Comparison of ENCODE assay signal across 8 cellular contexts in genomic region chr5:113330533-113331200, GRCh38.
DNase-seq lines count a peak whose midpoint lies in the region; ATAC-seq, FAIRE-seq and TF ChIP-seq lines count a peak whose summit lies in the region.

No MANE protein-coding gene starts in this region.

- peak; percentile 80 to 83 for TF ChIP-seq RAD21 in liver (IDR thresholded peaks at IDR 0.05)

- H3K9me3 ChIP-seq in liver (ENCODE audit: control insufficient read depth in 4 of 4, low read length in 3 of 4) = no peaks in the 10 kb centered on the region

- WGBS in liver = 7% methylated on average over 4 of the region's 4 CpGs

- DNase-seq in GM10266 (ENCODE audit: extremely low spot score) (peak; percentile 34), NCI-H526 treated with DMSO at 0.1 percent for 48 hours (lab: John Stamatoyannopoulos, UW) (peak; percentile 8), bronchial epithelial cell (ENCODE audit: low read depth) (peak; percentile 47), islet precursor cell (no peak)

- TF ChIP-seq CTCF in 22Rv1 (IDR thresholded peaks at IDR 0.05) (peak; percentile 48), GM10266 (IDR thresholded peaks at IDR 0.05; ENCODE audit: control insufficient read depth, insufficient read depth, low read depth, missing control alignments) (no peak), bronchial epithelial cell (IDR thresholded peaks at IDR 0.05; ENCODE audit: insufficient read depth, low read length, severe bottlenecking) (peak; percentile 36), liver (IDR thresholded peaks at IDR 0.05; ENCODE audit: low read depth, low read length, missing input control) (peak; percentile 49)

- peaks cover 0 to 27% (median 13%) of the 10 kb centered on the region in 4 donors for H3K4me1 ChIP-seq in liver (ENCODE audit: control insufficient read depth in 4 of 4, insufficient read depth in 4 of 4, low read length in 3 of 4)

- H3K9ac ChIP-seq in liver (ENCODE audit: low read depth in 1 of 2, low read length in 2 of 2) = no peak overlapping the region

- H3K4me3 ChIP-seq in bronchial epithelial cell (ENCODE audit: low read depth, low read length) (no peak overlapping the region), liver (ENCODE audit: low read depth in 1 of 3, low read length in 3 of 3) (no peak overlapping the region)

- H3K27me3 ChIP-seq in bronchial epithelial cell (ENCODE audit: control insufficient read depth, insufficient read depth, low read length) = no peaks in the 10 kb centered on the region
- no peaks in the 10 kb centered on the region for H3K27me3 ChIP-seq in liver (ENCODE audit: control insufficient read depth in 4 of 4, insufficient read depth in 4 of 4, low read length in 3 of 4)

- H3K36me3 ChIP-seq in bronchial epithelial cell (ENCODE audit: control insufficient read depth, insufficient read depth, low read length) (no peaks in the 10 kb centered on the region), liver (ENCODE audit: control insufficient read depth in 4 of 4, insufficient read depth in 3 of 4, low read depth in 1 of 4, low read length in 3 of 4) (no peaks in the 10 kb centered on the region)

- H3K27ac ChIP-seq in 22Rv1 (no peak overlapping the region), liver (ENCODE audit: low read depth in 1 of 2, low read length in 2 of 2) (peak overlapping the region; percentile 49 to 70)

- no peak for FAIRE-seq in bronchial epithelial cell (lab: Jason Lieb, UNC)

- ATAC-seq in HG02759 (IDR thresholded peaks at IDR 0.05; ENCODE audit: unreplicated experiment) = peak; percentile 79
- no peak for ATAC-seq in HG02852 (IDR thresholded peaks at IDR 0.05; ENCODE audit: unreplicated experiment)

TF ChIP-seq in liver, 16 proteins besides CTCF, POLR2A, EP300 and RAD21:
- TF ChIP-seq YY1 (IDR thresholded peaks at IDR 0.05) = peak; percentile 59
- TF ChIP-seq FOXA1 (IDR thresholded peaks at IDR 0.05) = peak; percentile 57
- TF ChIP-seq JUND (IDR thresholded peaks at IDR 0.05) = peak; percentile 75 to 87
- no peak for TF ChIP-seq NR2F2 (IDR thresholded peaks at IDR 0.05)
- peak in 1 of 2 donors; percentile 59 for TF ChIP-seq EGR1 (IDR thresholded peaks at IDR 0.05; ENCODE audit: low read depth in 2 of 2)
- TF ChIP-seq ZBTB33 (IDR thresholded peaks at IDR 0.05) = peak; percentile 71
- TF ChIP-seq ATF3 (IDR thresholded peaks at IDR 0.05) = no peak
- no peak for TF ChIP-seq FOXA2 (IDR thresholded peaks at IDR 0.05)
- peak; percentile 88 for TF ChIP-seq HNF4G (IDR thresholded peaks at IDR 0.05)
- TF ChIP-seq TAF1 (conservative IDR thresholded peaks at IDR 0.05) = no peak
- peak; percentile 86 to 90 for TF ChIP-seq RXRA (IDR thresholded peaks at IDR 0.05)
- TF ChIP-seq HNF4A (conservative IDR thresholded peaks at IDR 0.05) = peak; percentile 97 to 98
- peak; percentile 58 for TF ChIP-seq REST (IDR thresholded peaks at IDR 0.05)
- peak; percentile 86 for TF ChIP-seq MAX (IDR thresholded peaks at IDR 0.05)
- peak; percentile 77 for TF ChIP-seq SP1 (IDR thresholded peaks at IDR 0.05)
- TF ChIP-seq GABPA (IDR thresholded peaks at IDR 0.05 in 1 of 2, conservative IDR thresholded peaks at IDR 0.05 in 1 of 2) = no peak
